Comparison of ENCODE assay signal across 16 cellular contexts in the genomic region with DNA sequence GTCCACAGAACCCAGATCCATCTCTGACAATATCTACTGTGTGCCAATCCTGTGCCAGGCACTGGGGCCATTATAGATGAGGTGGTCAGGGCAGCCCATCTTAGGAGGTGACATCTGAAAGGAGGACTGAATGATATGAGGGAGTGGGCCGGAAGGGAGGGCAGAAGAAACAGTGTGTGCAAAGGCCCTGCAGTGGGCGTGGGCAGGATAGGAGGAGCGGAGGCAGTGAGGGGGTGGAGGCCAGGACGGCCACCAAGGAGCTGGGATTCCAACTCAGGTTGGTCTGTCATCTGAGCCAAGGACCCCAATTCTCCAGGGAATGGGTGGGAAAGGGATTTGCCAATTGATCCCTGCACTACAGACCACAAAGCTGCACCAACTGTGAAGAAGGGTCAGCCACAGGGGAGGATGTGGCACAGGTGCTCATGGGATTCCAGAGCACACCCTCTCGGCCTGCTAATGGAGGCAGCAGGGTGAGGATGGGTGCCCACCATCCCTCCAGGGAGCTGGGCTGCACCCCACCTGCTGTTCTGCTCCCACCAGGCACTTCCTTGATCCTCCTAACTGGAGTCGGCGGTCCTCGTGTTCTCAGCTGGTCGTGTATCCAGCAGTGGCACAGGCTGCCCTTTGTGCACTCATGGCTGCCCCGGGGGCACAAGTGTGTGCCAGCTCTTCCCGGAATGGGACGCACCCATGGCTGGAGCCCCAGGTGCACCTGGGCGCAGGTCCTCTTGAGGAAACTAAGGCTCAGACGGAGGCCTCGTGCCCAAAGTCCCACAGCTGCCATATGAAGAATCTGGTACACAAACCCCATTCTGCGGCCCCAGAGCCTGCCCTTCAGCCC. TPM values are rescaled to one million over a fixed set of nuclear protein-coding genes. Genes with fewer than 3 reads are reported as not detected.
DNase-seq lines count a peak whose midpoint lies in the region; ATAC-seq and TF ChIP-seq lines count a peak whose summit lies in the region.
"Had no signal": no experiment of that assay in that cellular context is flagged by ENCODE, and none has a peak within 500 bp of the region (broad histone marks: within the 10 kb centered on the region; RNA-seq: fewer than 3 reads in every experiment).

No MANE protein-coding gene starts in this region.

- peaks cover 26% of the 10 kb centered on the region for H3K36me3 Mint-ChIP-seq in CD8-positive, alpha-beta T cell
- H3K36me3 Mint-ChIP-seq in effector memory CD8-positive, alpha-beta T cell (ENCODE audit: insufficient read depth): peaks cover 58% of the 10 kb centered on the region

- H3K18ac ChIP-seq in trophoblast cell (ENCODE audit: low read length): no peak overlapping the region

- peaks cover 77% of the 10 kb centered on the region for H3K4me1 Mint-ChIP-seq in CD8-positive, alpha-beta T cell (ENCODE audit: low read depth)
- peaks cover 52 to 56% of the 10 kb centered on the region in 2 donors for H3K4me1 Mint-ChIP-seq in effector memory CD8-positive, alpha-beta T cell (ENCODE audit: low read depth in 2 of 2)

- H2BK5ac ChIP-seq in trophoblast cell (ENCODE audit: low read depth, low read length, poor library complexity): no peak overlapping the region

- peak overlapping the region; percentile 54 for H3K4me3 Mint-ChIP-seq in CD8-positive, alpha-beta T cell
- peak overlapping the region; percentile 59 to 67 for H3K4me3 Mint-ChIP-seq in effector memory CD8-positive, alpha-beta T cell

- H3K79me1 ChIP-seq in trophoblast cell (ENCODE audit: low read length): peaks cover 28% of the 10 kb centered on the region

- ATAC-seq in CD8-positive, alpha-beta T cell: no peak
- no peak for ATAC-seq in effector memory CD8-positive, alpha-beta T cell (replicated peaks)
- ATAC-seq in GM18907 (IDR thresholded peaks at IDR 0.05; ENCODE audit: unreplicated experiment): no peak

- H4K8ac ChIP-seq in trophoblast cell (ENCODE audit: low read depth, low read length): no peak overlapping the region

- peaks cover 7% of the 10 kb centered on the region for H3K36me3 ChIP-seq in CD8-positive, alpha-beta T cell (ENCODE audit: insufficient read depth, low read length)
- H3K36me3 ChIP-seq in PC-9 (ENCODE audit: low read depth) (peaks cover 30% of the 10 kb centered on the region), trophoblast cell (ENCODE audit: control insufficient read depth in 1 of 2, insufficient read depth in 2 of 2, low read length in 2 of 2) (peaks cover 23 to 25% of the 10 kb centered on the region in 2 experiments), testis (ENCODE audit: low read depth, missing control alignments) (no peaks in the 10 kb centered on the region)
- H3K36me3 ChIP-seq: ovary had no signal

- H2AK5ac ChIP-seq in trophoblast cell (ENCODE audit: low read length): no peak overlapping the region

- peak overlapping the region; percentile 85 for H3K4me2 ChIP-seq in PC-9
- no peak overlapping the region for H3K4me2 ChIP-seq in trophoblast cell (ENCODE audit: low read length)

- H3K14ac ChIP-seq in trophoblast cell (ENCODE audit: low read length): no peak overlapping the region

- no peak for TF ChIP-seq POLR2A in testis (IDR thresholded peaks at IDR 0.05)

- H3K4ac ChIP-seq in trophoblast cell (ENCODE audit: low read depth, low read length): peak overlapping the region; percentile 29

- no peak for TF ChIP-seq CTCF in CD8-positive, alpha-beta T cell (IDR thresholded peaks at IDR 0.05)
- TF ChIP-seq CTCF in PC-9 (conservative IDR thresholded peaks at IDR 0.05): no peak
- no peak for TF ChIP-seq CTCF in testis (IDR thresholded peaks at IDR 0.05)

- H4K91ac ChIP-seq in trophoblast cell (ENCODE audit: low read depth, low read length): no peak overlapping the region

- H3K79me2 ChIP-seq in PC-9 (ENCODE audit: low read depth) (peaks cover 90% of the 10 kb centered on the region), trophoblast cell (ENCODE audit: control insufficient read depth, insufficient read depth, low read length, poor library complexity) (peaks cover 31% of the 10 kb centered on the region)

- no peak overlapping the region for H3K9ac ChIP-seq in trophoblast cell (ENCODE audit: low read length)

- intact Hi-C loops in CD8-positive, alpha-beta T cell (cut with DNase I, micrococcal nuclease): loop anchor here in 1 of 2 experiments (1.0 kb wide), 1 partner anchor 22 kb away; no protein-coding TSS in a partner anchor
- intact Hi-C loops in PC-9 (cut with micrococcal nuclease; ENCODE audit: unreplicated experiment): no loop called here
- intact Hi-C loops in testis (cut with DNase I; ENCODE audit: low total_unique reads): no loop called here

- no peak overlapping the region for H2AFZ ChIP-seq in PC-9
- no peak overlapping the region for H2AFZ ChIP-seq in trophoblast cell (ENCODE audit: insufficient read depth, low read length, poor library complexity)

- no peak overlapping the region for H3K23ac ChIP-seq in trophoblast cell (ENCODE audit: low read length)

- H3K27me3 Mint-ChIP-seq in CD8-positive, alpha-beta T cell (ENCODE audit: low read depth): no peaks in the 10 kb centered on the region
- H3K27me3 Mint-ChIP-seq in effector memory CD8-positive, alpha-beta T cell: no peaks in the 10 kb centered on the region

- CTCF ChIA-PET in CD8-positive, alpha-beta T cell (lab: Charles Lee): interaction anchor here (0.9 to 2.5 kb wide), 5 partner anchors 9 to 33 kb away, joined by 4 to 8 read pairs (median 6); a partner anchor contains a TSS
- CTCF ChIA-PET in PC-9 (lab: Charles Lee): no interaction called here

- no peaks in the 10 kb centered on the region for H3K9me3 Mint-ChIP-seq in CD8-positive, alpha-beta T cell
- no peaks in the 10 kb centered on the region for H3K9me3 Mint-ChIP-seq in effector memory CD8-positive, alpha-beta T cell

- no peak for DNase-seq in CD8-positive, alpha-beta T cell
- no peak for DNase-seq in PC-9
- no peak for DNase-seq in effector memory CD8-positive, alpha-beta T cell
- no peak for DNase-seq in trophoblast cell
- no peak for DNase-seq in NCI-H2171 treated with DMSO at 0.1 percent for 48 hours (lab: John Stamatoyannopoulos, UW)
- DNase-seq in testis: no peak
- no peak for DNase-seq in NCI-H2029 (lab: John Stamatoyannopoulos, UW)
- DNase-seq: activated CD4-positive, CD25-positive, alpha-beta regulatory T cell; Caco-2; NCI-H1092 treated with DMSO at 0.1 percent for 48 hours; NCI-H510A treated with DMSO at 0.1 percent for 48 hours; ovary; SHP77 treated with DMSO at 0.1 percent for 48 hours; stimulated activated CD4-positive, alpha-beta T cell treated with anti-CD3 and anti-CD28 coated beads, Interleukin-4, amount 100 ng/mL, for 1 hour had no signal

- peaks cover 88% of the 10 kb centered on the region for H3K4me1 ChIP-seq in CD8-positive, alpha-beta T cell (ENCODE audit: insufficient read depth, low read length)
- H3K4me1 ChIP-seq in PC-9 (replicated peaks; ENCODE audit: insufficient read depth) (peaks cover 83% of the 10 kb centered on the region), trophoblast cell (ENCODE audit: control insufficient read depth in 1 of 2, insufficient read depth in 2 of 2, low read length in 2 of 2) (peaks cover 47 to 49% of the 10 kb centered on the region in 2 experiments), testis (peaks cover 51% of the 10 kb centered on the region)

- peak overlapping the region; percentile 92 for H3K27ac Mint-ChIP-seq in CD8-positive, alpha-beta T cell
- peak overlapping the region; percentile 96 to 97 for H3K27ac Mint-ChIP-seq in effector memory CD8-positive, alpha-beta T cell

- no TSS peak for BruUV-seq in PC-9 (replicated peaks; lab: Mats Ljungman, UMichigan)

- H4K12ac ChIP-seq in trophoblast cell (ENCODE audit: low read depth, low read length): no peak overlapping the region

- H2BK120ac ChIP-seq in trophoblast cell (ENCODE audit: insufficient read depth, low read length, poor library complexity): no peak overlapping the region

- H3K9me2 ChIP-seq in PC-9 (ENCODE audit: insufficient read depth): no peaks in the 10 kb centered on the region

- peaks cover 86% of the 10 kb centered on the region for H3F3A ChIP-seq in PC-9 (ENCODE audit: insufficient read depth, low read depth)

- WGBS in trophoblast cell (ENCODE audit: extremely low coverage, insufficient coverage, insufficient read length): no CpG with 5 or more reads among the region's 16 CpGs
- WGBS in testis, 2 donors: 87 to 92% methylated on average over 5 to 15 of the region's 16 CpGs

- no peak overlapping the region for H3K4me3 ChIP-seq in CD8-positive, alpha-beta T cell (ENCODE audit: low read depth, low read length)
- H3K4me3 ChIP-seq in PC-9 (no peak overlapping the region), trophoblast cell (ENCODE audit: low read depth, low read length) (peak overlapping the region; percentile 14), testis (no peak overlapping the region)
- H3K4me3 ChIP-seq: coronary artery, ovary had no signal

- no peaks in the 10 kb centered on the region for H3K9me3 ChIP-seq in CD8-positive, alpha-beta T cell (ENCODE audit: low read length)
- H3K9me3 ChIP-seq in PC-9 (ENCODE audit: insufficient read depth, low read depth): no peaks in the 10 kb centered on the region
- H3K9me3 ChIP-seq in trophoblast cell (ENCODE audit: insufficient read depth, low read depth, low read length): no peaks in the 10 kb centered on the region
- H3K9me3 ChIP-seq in testis: no peaks in the 10 kb centered on the region
- H3K9me3 ChIP-seq: Caco-2, ovary had no signal

- POLR2A ChIA-PET in CD8-positive, alpha-beta T cell (lab: Charles Lee): interaction anchor here (1.2 to 2.3 kb wide), 3 partner anchors 9 to 26 kb away, joined by 3 to 9 read pairs (median 7); no protein-coding TSS in a partner anchor
- POLR2A ChIA-PET in PC-9 (lab: Charles Lee; ENCODE audit: unreplicated experiment): interaction anchor here (1.7 kb wide), 1 partner anchor 8 kb away, joined by 9 read pairs; no protein-coding TSS in a partner anchor

- no peak overlapping the region for H3K27ac ChIP-seq in CD8-positive, alpha-beta T cell (ENCODE audit: low read depth, low read length)
- H3K27ac ChIP-seq in PC-9 (peak overlapping the region; percentile 95), trophoblast cell (ENCODE audit: low read depth, low read length) (no peak overlapping the region), testis (peak overlapping the region in 1 of 2 donors; percentile 10)

- no peak overlapping the region for H2BK12ac ChIP-seq in trophoblast cell (ENCODE audit: low read length)

- peaks cover 63% of the 10 kb centered on the region for H4K20me1 ChIP-seq in PC-9 (ENCODE audit: insufficient read depth)

- H3K27me3 ChIP-seq in CD8-positive, alpha-beta T cell (ENCODE audit: insufficient read depth, low read length): no peaks in the 10 kb centered on the region
- H3K27me3 ChIP-seq in PC-9 (ENCODE audit: insufficient read depth, low read depth) (no peaks in the 10 kb centered on the region), trophoblast cell (ENCODE audit: insufficient read depth, low read length) (no peaks in the 10 kb centered on the region), testis (no peaks in the 10 kb centered on the region)
- H3K27me3 ChIP-seq: ovary had no signal

RNA-seq across cellular contexts. Expression of a gene that starts 9.6 kb away (rescaled TPM):
- total RNA-seq in CD8-positive, alpha-beta T cell: 100 to 1,000 TPM; 401 to 412 TPM
- total RNA-seq in PC-9 (2021) (243 and 360 TPM in 2 replicates), testis (100 to 1,000 TPM; 239 to 256 TPM)
- 95.5 and 107 TPM in 2 replicates for polyA plus RNA-seq in trophoblast cell (2013)
- 142 TPM for polyA plus RNA-seq in testis (ENCODE audit: insufficient read depth, low read depth, low replicate concordance)
